In genomic region chr4:143362392-143363046, GRCh38 we compare ENCODE assay signal across 19 cellular contexts. TPM values are rescaled to one million over a fixed set of nuclear protein-coding genes. Genes with fewer than 3 reads are reported as not detected.
A peak's percentile ranks its signal among the peaks of the same experiment; 100 is the strongest.
DNase-seq lines count a peak whose midpoint lies in the region; ATAC-seq and TF ChIP-seq lines count a peak whose summit lies in the region.
"Had no signal": no experiment of that assay in that cellular context is flagged by ENCODE, and none has a peak within 500 bp of the region (broad histone marks: within the 10 kb centered on the region; RNA-seq: fewer than 3 reads in every experiment).

No MANE protein-coding gene starts in this region.

- H3K27me3 Mint-ChIP-seq in activated CD8-positive, alpha-beta memory T cell treated with anti-CD3 and anti-CD28 coated beads, Interleukin-2, amount 10 ng/mL, durations not matched to agents 7 days and 5 days = no peaks in the 10 kb centered on the region
- no peaks in the 10 kb centered on the region for H3K27me3 Mint-ChIP-seq in WTC11 (ENCODE audit: low read depth)
- H3K27me3 Mint-ChIP-seq in stimulated activated naive CD8-positive, alpha-beta T cell treated with anti-CD3 and anti-CD28 coated beads, Interleukin-15, amount 100 ng/mL, for 72 hours = no peaks in the 10 kb centered on the region
- H3K27me3 Mint-ChIP-seq in CD4-positive, alpha-beta memory T cell = no peaks in the 10 kb centered on the region
- peaks cover 0 to 6% of the 10 kb centered on the region in 2 donors for H3K27me3 Mint-ChIP-seq in effector memory CD8-positive, alpha-beta T cell
- H3K27me3 Mint-ChIP-seq: central memory CD8-positive, alpha-beta T cell; naive thymus-derived CD8-positive, alpha-beta T cell had no signal

- no peaks in the 10 kb centered on the region for H3K36me3 ChIP-seq in CD4-positive, alpha-beta memory T cell (ENCODE audit: insufficient read depth, low read length)
- H3K36me3 ChIP-seq: transverse colon had no signal

- peaks cover 26% of the 10 kb centered on the region for H3K4me1 Mint-ChIP-seq in activated CD8-positive, alpha-beta memory T cell treated with anti-CD3 and anti-CD28 coated beads, Interleukin-2, amount 10 ng/mL, durations not matched to agents 7 days and 5 days
- H3K4me1 Mint-ChIP-seq in WTC11 = peaks cover 63% of the 10 kb centered on the region
- peaks cover 37% of the 10 kb centered on the region for H3K4me1 Mint-ChIP-seq in stimulated activated naive CD8-positive, alpha-beta T cell treated with anti-CD3 and anti-CD28 coated beads, Interleukin-15, amount 100 ng/mL, for 72 hours
- peaks cover 15 to 18% (median 16%) of the 10 kb centered on the region in 4 donors for H3K4me1 Mint-ChIP-seq in CD4-positive, alpha-beta memory T cell
- H3K4me1 Mint-ChIP-seq in effector memory CD8-positive, alpha-beta T cell (ENCODE audit: low read depth in 2 of 2) = peaks cover 13 to 14% of the 10 kb centered on the region in 2 donors

- no peaks in the 10 kb centered on the region for H3K9me3 Mint-ChIP-seq in activated CD8-positive, alpha-beta memory T cell treated with anti-CD3 and anti-CD28 coated beads, Interleukin-2, amount 10 ng/mL, durations not matched to agents 7 days and 5 days (ENCODE audit: low read depth)
- H3K9me3 Mint-ChIP-seq in WTC11 = peaks cover 8% of the 10 kb centered on the region
- no peaks in the 10 kb centered on the region for H3K9me3 Mint-ChIP-seq in stimulated activated naive CD8-positive, alpha-beta T cell treated with anti-CD3 and anti-CD28 coated beads, Interleukin-15, amount 100 ng/mL, for 72 hours
- H3K9me3 Mint-ChIP-seq in CD4-positive, alpha-beta memory T cell = peaks cover 0 to 2% (median 0%) of the 10 kb centered on the region in 8 donors
- no peaks in the 10 kb centered on the region for H3K9me3 Mint-ChIP-seq in effector memory CD8-positive, alpha-beta T cell
- H3K9me3 Mint-ChIP-seq: activated naive CD4-positive, alpha-beta T cell treated with anti-CD3 and anti-CD28 coated beads, Interleukin-2, amount 50 U/mL, for 24 hours; central memory CD8-positive, alpha-beta T cell; mesothelial cell of epicardium had no signal

- CTCF ChIA-PET in activated CD8-positive, alpha-beta memory T cell treated with anti-CD3 and anti-CD28 coated beads, Interleukin-2, amount 10 ng/mL, durations not matched to agents 7 days and 5 days (lab: Charles Lee) = interaction anchor here (1.1 kb wide), 1 partner anchor 11 kb away, joined by 3 read pairs; no protein-coding TSS in a partner anchor
- CTCF ChIA-PET in WTC11 (lab: Charles Lee) = no interaction called here
- CTCF ChIA-PET in CD4-positive, alpha-beta memory T cell (lab: Charles Lee; ENCODE audit: partially characterized antibody) = no interaction called here

- no peak overlapping the region for H3K27ac Mint-ChIP-seq in activated CD8-positive, alpha-beta memory T cell treated with anti-CD3 and anti-CD28 coated beads, Interleukin-2, amount 10 ng/mL, durations not matched to agents 7 days and 5 days
- peak overlapping the region; percentile 23 for H3K27ac Mint-ChIP-seq in WTC11
- peak overlapping the region in 1 of 2 donors; percentile 14 for H3K27ac Mint-ChIP-seq in stimulated activated naive CD8-positive, alpha-beta T cell treated with anti-CD3 and anti-CD28 coated beads, Interleukin-15, amount 100 ng/mL, for 72 hours
- H3K27ac Mint-ChIP-seq in CD4-positive, alpha-beta memory T cell = no peak overlapping the region
- peak overlapping the region in 1 of 2 donors; percentile 11 for H3K27ac Mint-ChIP-seq in effector memory CD8-positive, alpha-beta T cell
- H3K27ac Mint-ChIP-seq: activated naive CD4-positive, alpha-beta T cell treated with anti-CD3 and anti-CD28 coated beads, Interleukin-2, amount 50 U/mL, for 24 hours; CD4-positive, CD25-positive, alpha-beta regulatory T cell; mesothelial cell of epicardium had no signal

- no peak for ATAC-seq in activated CD8-positive, alpha-beta memory T cell treated with anti-CD3 and anti-CD28 coated beads, Interleukin-2, amount 10 ng/mL, durations not matched to agents 7 days and 5 days
- ATAC-seq in WTC11 = peak; percentile 43
- ATAC-seq in stimulated activated naive CD8-positive, alpha-beta T cell treated with anti-CD3 and anti-CD28 coated beads, Interleukin-15, amount 100 ng/mL, for 72 hours = peak; percentile 48
- ATAC-seq in effector memory CD8-positive, alpha-beta T cell (replicated peaks) = no peak
- ATAC-seq: naive thymus-derived CD8-positive, alpha-beta T cell had no signal

- no peaks in the 10 kb centered on the region for H3K27me3 ChIP-seq in CD4-positive, alpha-beta memory T cell (ENCODE audit: insufficient read depth, low read length)
- H3K27me3 ChIP-seq: transverse colon had no signal

- peak; percentile 45 for DNase-seq in activated CD8-positive, alpha-beta memory T cell treated with anti-CD3 and anti-CD28 coated beads, Interleukin-2, amount 10 ng/mL, durations not matched to agents 7 days and 5 days
- DNase-seq in activated CD8-positive, alpha-beta memory T cell treated with anti-CD3 and anti-CD28 coated beads for 24 hours = no peak
- DNase-seq in WTC11 (ENCODE audit: low spot score) = no peak
- no peak for DNase-seq in coronary artery (ENCODE audit: low spot score)
- DNase-seq in stimulated activated naive CD8-positive, alpha-beta T cell treated with anti-CD3 and anti-CD28 coated beads, Interleukin-15, amount 100 ng/mL, for 72 hours = peak in 1 of 2 donors; percentile 13
- no peak for DNase-seq in CD4-positive, alpha-beta memory T cell
- no peak for DNase-seq in effector memory CD8-positive, alpha-beta T cell
- no peak for DNase-seq in SIG-M5 (lab: John Stamatoyannopoulos, UW)
- DNase-seq: anterior cingulate cortex; islet precursor cell; naive thymus-derived CD8-positive, alpha-beta T cell; NCI-H1105 treated with DMSO at 0.1 percent for 48 hours; NCI-H2029; NCI-H526 treated with DMSO at 0.1 percent for 48 hours; transverse colon had no signal

- intact Hi-C loops in CD4-positive, alpha-beta memory T cell (cut with micrococcal nuclease) = no loop called here

- no peaks in the 10 kb centered on the region for H3K9me3 ChIP-seq in CD4-positive, alpha-beta memory T cell (ENCODE audit: control insufficient read depth in 1 of 2, low read length in 2 of 2)
- H3K9me3 ChIP-seq: transverse colon had no signal

- peak overlapping the region; percentile 66 to 70 for H3K27ac ChIP-seq in coronary artery
- no peak overlapping the region for H3K27ac ChIP-seq in CD4-positive, alpha-beta memory T cell (ENCODE audit: low read depth, low read length)

- H3K36me3 Mint-ChIP-seq in activated CD8-positive, alpha-beta memory T cell treated with anti-CD3 and anti-CD28 coated beads, Interleukin-2, amount 10 ng/mL, durations not matched to agents 7 days and 5 days = peaks cover 10% of the 10 kb centered on the region
- H3K36me3 Mint-ChIP-seq in WTC11 = 0 out of 2 replicates have a peak, but pooled peaks cover 2% of the 10 kb centered on the region
- H3K36me3 Mint-ChIP-seq in CD4-positive, alpha-beta memory T cell = no peaks in the 10 kb centered on the region
- no peaks in the 10 kb centered on the region for H3K36me3 Mint-ChIP-seq in effector memory CD8-positive, alpha-beta T cell (ENCODE audit: insufficient read depth)
- H3K36me3 Mint-ChIP-seq: CD4-positive, CD25-positive, alpha-beta regulatory T cell; naive thymus-derived CD8-positive, alpha-beta T cell had no signal

- no peak overlapping the region for H3K4me3 Mint-ChIP-seq in activated CD8-positive, alpha-beta memory T cell treated with anti-CD3 and anti-CD28 coated beads, Interleukin-2, amount 10 ng/mL, durations not matched to agents 7 days and 5 days
- H3K4me3 Mint-ChIP-seq in WTC11 = no peak overlapping the region
- no peak overlapping the region for H3K4me3 Mint-ChIP-seq in stimulated activated naive CD8-positive, alpha-beta T cell treated with anti-CD3 and anti-CD28 coated beads, Interleukin-15, amount 100 ng/mL, for 72 hours
- no peak overlapping the region for H3K4me3 Mint-ChIP-seq in CD4-positive, alpha-beta memory T cell
- no peak overlapping the region for H3K4me3 Mint-ChIP-seq in effector memory CD8-positive, alpha-beta T cell
- H3K4me3 Mint-ChIP-seq: activated naive CD4-positive, alpha-beta T cell treated with anti-CD3 and anti-CD28 coated beads, Interleukin-2, amount 50 U/mL, for 24 hours; CD4-positive, CD25-positive, alpha-beta regulatory T cell; central memory CD8-positive, alpha-beta T cell; mesothelial cell of epicardium; naive thymus-derived CD8-positive, alpha-beta T cell had no signal

- no peak for TF ChIP-seq CTCF in WTC11 (IDR thresholded peaks at IDR 0.05)
- TF ChIP-seq CTCF in coronary artery (IDR thresholded peaks at IDR 0.05) = no peak

- peaks cover 15% of the 10 kb centered on the region for H3K4me1 ChIP-seq in CD4-positive, alpha-beta memory T cell (ENCODE audit: insufficient read depth, low read length)

- POLR2A ChIA-PET in WTC11 (lab: Charles Lee) = interaction anchor here (1.2 kb wide), 1 partner anchor 26 kb away, joined by 3 read pairs; the partner anchor contains the start of gene GAB1
- POLR2A ChIA-PET in CD4-positive, alpha-beta memory T cell (lab: Charles Lee; ENCODE audit: partially characterized antibody) = no interaction called here

- no peak overlapping the region for H3K4me3 ChIP-seq in coronary artery
- H3K4me3 ChIP-seq in CD4-positive, alpha-beta memory T cell (ENCODE audit: low read length in 2 of 2) = no peak overlapping the region
- H3K4me3 ChIP-seq: transverse colon had no signal

TF ChIP-seq in WTC11, 78 proteins besides CTCF, POLR2A, EP300 and RAD21:
- TF ChIP-seq ZNF396 (CRISPR knock-in tag; IDR thresholded peaks at IDR 0.05; ENCODE audit: borderline replicate concordance) (no peak), FOXP1 (CRISPR knock-in tag; IDR thresholded peaks at IDR 0.05; ENCODE audit: borderline replicate concordance) (no peak), ZSCAN18 (CRISPR knock-in tag; IDR thresholded peaks at IDR 0.05) (0 out of 2 replicates have a peak, but pooled peaks have one; percentile 13)

RNA-seq across cellular contexts. Expression of gene GAB1, which starts 25.8 kb away (rescaled TPM):
- under 1 TPM; 0.55 to 0.91 TPM for total RNA-seq in activated CD8-positive, alpha-beta memory T cell treated with anti-CD3 and anti-CD28 coated beads, Interleukin-2, amount 10 ng/mL, durations not matched to agents 7 days and 5 days
- 17.4 to 19.7 TPM (median 18.7 TPM) in 3 replicates for total RNA-seq in WTC11 (2021)
- total RNA-seq in CD4-positive, alpha-beta memory T cell = under 1 TPM; 0.26 to 0.78 TPM
- not detected for polyA plus RNA-seq in CD4-positive, alpha-beta memory T cell
- polyA plus RNA-seq: CD4-positive, CD25-positive, alpha-beta regulatory T cell; naive thymus-derived CD8-positive, alpha-beta T cell had no signal

Comparison
In these comparisons a context has a peak if more than half of its experiments do, and no peak if none do; other contexts are left out.
1. ATAC-seq: peak in WTC11 (single experiment) and stimulated activated naive CD8-positive, alpha-beta T cell treated with anti-CD3 and anti-CD28 coated beads, Interleukin-15, amount 100 ng/mL, for 72 hours (single experiment); none in activated CD8-positive, alpha-beta memory T cell treated with anti-CD3 and anti-CD28 coated beads, Interleukin-2, amount 10 ng/mL, durations not matched to agents 7 days and 5 days (single experiment) and effector memory CD8-positive, alpha-beta T cell (single experiment).